In the genomic region with DNA sequence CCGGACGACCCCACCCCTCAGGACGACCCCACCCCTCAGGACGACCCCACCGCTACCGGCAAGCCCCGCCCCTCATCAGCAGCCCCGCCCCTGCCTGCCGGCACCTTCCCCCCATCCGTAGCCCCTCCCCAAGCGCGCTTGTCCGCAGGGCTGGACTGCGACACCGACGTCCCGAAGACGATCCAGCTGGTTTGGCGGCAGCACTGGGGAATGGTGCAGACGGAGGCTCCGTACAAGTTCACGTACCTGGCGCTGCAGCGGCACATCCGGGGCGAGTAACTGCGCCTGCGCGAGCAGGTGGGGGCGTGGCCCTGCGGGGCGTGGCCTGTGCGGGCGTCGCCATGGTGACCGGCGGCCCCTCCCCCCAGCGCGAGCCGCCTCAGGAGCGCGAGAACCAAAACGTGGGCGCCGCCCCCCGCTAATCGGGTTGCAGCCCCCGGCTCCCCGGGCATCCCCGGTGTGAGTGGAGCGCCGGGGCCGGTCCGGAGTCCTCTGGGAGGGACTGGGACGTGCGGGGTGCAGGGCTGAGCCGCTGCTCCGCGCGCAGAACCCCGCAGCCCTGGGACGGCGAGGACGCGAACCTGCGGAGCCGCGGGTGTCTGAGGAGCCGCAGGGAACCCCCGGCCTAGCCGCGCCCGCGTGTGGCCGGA, we compare ENCODE assay signal across 8 cellular contexts. TPM values are rescaled to one million over a fixed set of nuclear protein-coding genes. Genes with fewer than 3 reads are reported as not detected.
A peak's percentile ranks its signal among the peaks of the same experiment; 100 is the strongest.
DNase-seq lines count a peak whose midpoint lies in the region; ATAC-seq and TF ChIP-seq lines count a peak whose summit lies in the region.

No MANE protein-coding gene starts in this region.

- no peak for TF ChIP-seq POLR2A in breast epithelium (IDR thresholded peaks at IDR 0.05)

- H3K27me3 ChIP-seq in breast epithelium: peaks cover 0 to 3% of the 10 kb centered on the region in 2 donors

- intact Hi-C loops in breast epithelium (cut with DNase I; ENCODE audit: low total_unique reads): no loop called here

- peak overlapping the region; percentile 71 to 75 for H3K27ac ChIP-seq in breast epithelium

- H3K9me3 ChIP-seq in breast epithelium: no peaks in the 10 kb centered on the region

- H3K4me3 ChIP-seq in WI38 (ENCODE audit: low read depth, low read length): peak overlapping the region; percentile 59
- peak overlapping the region; percentile 26 to 72 (median 56) for H3K4me3 ChIP-seq in breast epithelium

- peaks cover under 1 to 8% of the 10 kb centered on the region in 2 donors for H3K4me1 ChIP-seq in breast epithelium

- TF ChIP-seq CTCF in WI38 (IDR thresholded peaks at IDR 0.05; ENCODE audit: low read depth, low read length) (no peak), breast epithelium (IDR thresholded peaks at IDR 0.05) (no peak)

- DNase-seq in DMS153 (lab: John Stamatoyannopoulos, UW): peak; percentile 87
- DNase-seq in NCI-H2029 (lab: John Stamatoyannopoulos, UW): peak; percentile 51
- peak; percentile 65 to 86 for DNase-seq in breast epithelium (ENCODE audit: low spot score in 2 of 2)
- peak; percentile 92 for DNase-seq in islet precursor cell
- DNase-seq in stimulated activated CD4-positive, alpha-beta T cell treated with anti-CD3 and anti-CD28 coated beads, Interleukin-15, amount 100 ng/mL, for 24 hours: peak; percentile 87
- no peak for DNase-seq in mesenteric fat pad (ENCODE audit: low spot score)

- H3K36me3 ChIP-seq in breast epithelium: no peaks in the 10 kb centered on the region

- ATAC-seq in GM21737 (IDR thresholded peaks at IDR 0.05; ENCODE audit: unreplicated experiment): peak; percentile 46

RNA-seq across cellular contexts. Expression of a gene that starts 4.9 kb away (rescaled TPM):
- total RNA-seq in breast epithelium: 1 to 10 TPM in 1 of 3 donors, under 1 TPM in 1, not detected in 1; 0.33 to 2.8 TPM
- not detected for total RNA-seq in mesenteric fat pad

RNA-seq across cellular contexts. Expression of a gene that starts 46.7 kb away (rescaled TPM):
- total RNA-seq in breast epithelium (10 to 100 TPM in 2 of 3 donors, 1 to 10 TPM in 1; 6.9 to 24.0 (median 12.5) TPM), mesenteric fat pad (9.0 TPM)

RNA-seq across cellular contexts. Expression of a gene that starts 49.3 kb away (rescaled TPM):
- total RNA-seq in breast epithelium (10 to 100 TPM in 2 of 3 donors, 1 to 10 TPM in 1; 9.1 to 37.0 (median 30.5) TPM), mesenteric fat pad (17.6 TPM)

RNA-seq across cellular contexts. Expression of a gene that starts 55.9 kb away (rescaled TPM):
- total RNA-seq in breast epithelium (10 to 100 TPM; 15.5 to 31.5 (median 18.0) TPM), mesenteric fat pad (47.0 TPM)
